Comparison of ENCODE assay signal across 1 cellular context in genomic region chr5:55712023-55712859, GRCh38.
A peak's percentile ranks its signal among the peaks of the same experiment; 100 is the strongest.
TF ChIP-seq lines count a peak whose summit lies in the region.

SLC38A9 (minus strand) TSS chr5:55712324; CDS start chr5:55697958, 14,366 bp downstream.

TF ChIP-seq in K562, 482 proteins besides CTCF, POLR2A, EP300 and RAD21 (continued from another document and continues in another):
- TF ChIP-seq PRDM10 (IDR thresholded peaks at IDR 0.05; ENCODE audit: partially characterized antibody) (peak; percentile 96), TBL1XR1 (IDR thresholded peaks at IDR 0.05; ENCODE audit: low read length in 2 of 2) (0 out of 4 replicates have a peak, but pooled peaks of 1 of the 2 experiments have one; percentile 19), POLR2H (tag; IDR thresholded peaks at IDR 0.05; ENCODE audit: low read depth) (peak; percentile 49; the same call in 1 of the 2 replicates), PHB2 (IDR thresholded peaks at IDR 0.05; ENCODE audit: low read depth) (no peak), KDM5B (IDR thresholded peaks at IDR 0.05; ENCODE audit: insufficient replicate concordance, low read depth, low read length) (peak; percentile 91), CSDE1 (IDR thresholded peaks at IDR 0.05) (no peak), VEZF1 (CRISPR knock-in tag; IDR thresholded peaks at IDR 0.05) (peak; percentile 38; the same call in 1 of the 2 replicates), NR2C1 (IDR thresholded peaks at IDR 0.05) (no peak), NR2C1 (tag; IDR thresholded peaks at IDR 0.05) (peak; percentile 29; the same call in 1 of the 2 replicates), PHF21A (IDR thresholded peaks at IDR 0.05; ENCODE audit: borderline replicate concordance, low read depth) (no peak), KLF13 (tag; IDR thresholded peaks at IDR 0.05; ENCODE audit: borderline replicate concordance, low read depth) (peak; percentile 50; the same call in 1 of the 2 replicates), ZBTB43 (CRISPR knock-in tag; IDR thresholded peaks at IDR 0.05) (no peak), ESRRA (IDR thresholded peaks at IDR 0.05; ENCODE audit: borderline replicate concordance, low read depth) (peak; percentile 46; the same call in 1 of the 2 replicates), MGA (IDR thresholded peaks at IDR 0.05) (peak; percentile 91), HNRNPLL (IDR thresholded peaks at IDR 0.05; ENCODE audit: low read depth, low read length, poor library complexity, severe bottlenecking) (peak; percentile 37), TAF15 (IDR thresholded peaks at IDR 0.05; ENCODE audit: low read depth, low read length) (no peak), U2AF2 (optimal IDR thresholded peaks at IDR 0.05; ENCODE audit: low read depth, low read length) (no peak), ZBTB33 (CRISPR knock-in tag; IDR thresholded peaks at IDR 0.05) (0 out of 2 replicates have a peak, but pooled peaks have one; percentile 30), CREB5 (CRISPR knock-in tag; IDR thresholded peaks at IDR 0.05) (no peak), IRF1 (CRISPR knock-in tag; IDR thresholded peaks at IDR 0.05; ENCODE audit: borderline replicate concordance) (no peak), SIX5 (IDR thresholded peaks at IDR 0.05; ENCODE audit: borderline replicate concordance in 1 of 2, insufficient read depth in 1 of 2, low read depth in 1 of 2, low read length in 2 of 2) (peak; percentile 79 to 85), ZNF551 (CRISPR knock-in tag; IDR thresholded peaks at IDR 0.05) (no peak), ZBTB11 (CRISPR knock-in tag; IDR thresholded peaks at IDR 0.05) (0 out of 6 replicates have a peak, but pooled peaks of 1 of the 3 experiments have one; percentile 36)
